In genomic region chr5:117681855-117682254, GRCh38 we compare ENCODE assay signal across 23 cellular contexts.
DNase-seq lines count a peak whose midpoint lies in the region; ATAC-seq and TF ChIP-seq lines count a peak whose summit lies in the region.
"Had no signal": no experiment of that assay in that cellular context is flagged by ENCODE, and none has a peak within 500 bp of the region (broad histone marks: within the 10 kb centered on the region; RNA-seq: fewer than 3 reads in every experiment).

No MANE protein-coding gene starts in this region.

- no peak overlapping the region for H3K4me3 ChIP-seq in astrocyte of the cerebellum (ENCODE audit: low read depth, low read length)
- H3K4me3 ChIP-seq: GM12878, SK-N-MC had no signal

- H3K27me3 Mint-ChIP-seq in type B pancreatic cell = no peaks in the 10 kb centered on the region
- H3K27me3 Mint-ChIP-seq: CD4-positive, CD25-positive, alpha-beta regulatory T cell; T-cell had no signal

- ATAC-seq in HG02759 (IDR thresholded peaks at IDR 0.05; ENCODE audit: unreplicated experiment) = peak; percentile 13
- ATAC-seq in HG03280 (IDR thresholded peaks at IDR 0.05; ENCODE audit: unreplicated experiment) = no peak
- ATAC-seq: HepG2, PC-3, T-cell had no signal

- H3K36me3 Mint-ChIP-seq in type B pancreatic cell = no peaks in the 10 kb centered on the region
- H3K36me3 Mint-ChIP-seq: CD4-positive, CD25-positive, alpha-beta regulatory T cell; T-cell had no signal

- no peaks in the 10 kb centered on the region for H3K9me3 Mint-ChIP-seq in type B pancreatic cell

- in situ Hi-C loops in astrocyte of the cerebellum (cut with HindIII; ENCODE audit: low sequenced_read_pairs) = no loop called here

- no peaks in the 10 kb centered on the region for H3K4me1 Mint-ChIP-seq in type B pancreatic cell (ENCODE audit: unreplicated experiment)
- H3K4me1 Mint-ChIP-seq: CD4-positive, CD25-positive, alpha-beta regulatory T cell; T-cell had no signal

- TF ChIP-seq CTCF in astrocyte of the cerebellum (IDR thresholded peaks at IDR 0.05; ENCODE audit: low read depth, low read length, missing control alignments) (no peak), type B pancreatic cell (conservative IDR thresholded peaks at IDR 0.05) (no peak)

- no peak overlapping the region for H3K27ac Mint-ChIP-seq in type B pancreatic cell
- H3K27ac Mint-ChIP-seq: CD4-positive, CD25-positive, alpha-beta regulatory T cell; T-cell; T-helper 2 cell treated with Interferon-gamma antibody and Interleukin-4, amounts not matched to agents 5 μg/mL and 100 μg/mL, for 36 hours had no signal

- DNase-seq in NCI-H69 (lab: John Stamatoyannopoulos, UW) (peak; percentile 13), astrocyte of the cerebellum (ENCODE audit: low read depth) (peak; percentile 44), type B pancreatic cell (ENCODE audit: extremely low spot score, unreplicated experiment) (no peak), GOT3 (lab: John Stamatoyannopoulos, UW) (no peak)
- no peak for DNase-seq in stimulated activated CD4-positive, alpha-beta T cell treated with anti-CD3 and anti-CD28 coated beads, Interleukin-15, amount 100 ng/mL, for 24 hours
- DNase-seq: CD4-positive, CD25-positive, alpha-beta regulatory T cell; DMS79; H9; KBM-7; NCI-H1105; NCI-H1694; NCI-H2081; NCI-H2171 treated with DMSO at 0.1 percent for 48 hours; NCI-H526; PC-3; SHP77; T-cell had no signal

- no peak overlapping the region for H3K4me3 Mint-ChIP-seq in type B pancreatic cell
- H3K4me3 Mint-ChIP-seq: CD4-positive, CD25-positive, alpha-beta regulatory T cell; H9; T-cell; T-helper 2 cell treated with Interferon-gamma antibody and Interleukin-4, amounts not matched to agents 5 μg/mL and 100 μg/mL, for 36 hours had no signal

Comparison
In these comparisons a context has a peak if more than half of its experiments do, and no peak if none do; other contexts are left out.
1. DNase-seq: peak in NCI-H69 (single experiment) and astrocyte of the cerebellum (single experiment); none in type B pancreatic cell (single experiment), GOT3 (single experiment) and stimulated activated CD4-positive, alpha-beta T cell treated with anti-CD3 and anti-CD28 coated beads, Interleukin-15, amount 100 ng/mL, for 24 hours (single experiment).